ENCODE assay signal across 1 cellular context in the genomic region with DNA sequence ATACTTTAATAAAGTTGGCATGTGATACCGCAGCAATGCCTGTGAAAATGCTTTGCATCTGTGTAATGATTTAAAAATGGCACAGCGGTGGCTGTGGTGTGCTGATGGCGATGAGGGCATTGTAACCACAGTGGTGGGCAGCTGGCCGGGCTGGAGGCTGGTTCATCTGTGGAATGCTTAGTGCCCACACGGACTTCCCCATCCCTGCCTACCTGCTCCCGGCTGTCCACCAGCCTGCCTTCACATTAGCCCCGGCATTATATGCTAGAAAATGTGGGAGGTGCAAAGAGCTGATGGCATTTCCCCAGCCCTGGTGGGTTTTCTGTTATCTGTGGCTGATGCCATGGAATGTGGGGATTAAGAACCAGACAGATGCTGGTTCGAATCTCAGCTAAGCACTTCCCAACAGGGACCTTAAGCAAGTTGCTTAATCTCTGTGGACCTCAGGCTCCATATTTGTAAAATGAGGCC.
TF ChIP-seq lines count a peak whose summit lies in the region.

No MANE protein-coding gene starts in this region.

TF ChIP-seq in IMR-90, 13 proteins besides CTCF, POLR2A, EP300 and RAD21:
- TF ChIP-seq FOS (IDR thresholded peaks at IDR 0.05; ENCODE audit: low read depth, low read length) (no peak), BHLHE40 (IDR thresholded peaks at IDR 0.05; ENCODE audit: low read depth, low read length) (no peak), RCOR1 (IDR thresholded peaks at IDR 0.05; ENCODE audit: insufficient replicate concordance, low read length) (no peak), MAFK (IDR thresholded peaks at IDR 0.05; ENCODE audit: low read depth, low read length) (no peak), SMC3 (IDR thresholded peaks at IDR 0.05; ENCODE audit: low read depth, low read length) (no peak), CEBPB (IDR thresholded peaks at IDR 0.05; ENCODE audit: low read depth, low read length) (no peak), NFE2L2 (IDR thresholded peaks at IDR 0.05; ENCODE audit: low read depth, low read length) (no peak), MXI1 (IDR thresholded peaks at IDR 0.05; ENCODE audit: borderline replicate concordance, low read depth, low read length) (no peak), RFX5 (IDR thresholded peaks at IDR 0.05; ENCODE audit: low read depth, low read length) (no peak)
- TF ChIP-seq, protein P1, sequence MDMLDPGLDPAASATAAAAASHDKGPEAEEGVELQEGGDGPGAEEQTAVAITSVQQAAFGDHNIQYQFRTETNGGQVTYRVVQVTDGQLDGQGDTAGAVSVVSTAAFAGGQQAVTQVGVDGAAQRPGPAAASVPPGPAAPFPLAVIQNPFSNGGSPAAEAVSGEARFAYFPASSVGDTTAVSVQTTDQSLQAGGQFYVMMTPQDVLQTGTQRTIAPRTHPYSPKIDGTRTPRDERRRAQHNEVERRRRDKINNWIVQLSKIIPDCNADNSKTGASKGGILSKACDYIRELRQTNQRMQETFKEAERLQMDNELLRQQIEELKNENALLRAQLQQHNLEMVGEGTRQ (IDR thresholded peaks at IDR 0.05; ENCODE audit: low read depth, low read length), result no peak
- TF ChIP-seq, protein P2, sequence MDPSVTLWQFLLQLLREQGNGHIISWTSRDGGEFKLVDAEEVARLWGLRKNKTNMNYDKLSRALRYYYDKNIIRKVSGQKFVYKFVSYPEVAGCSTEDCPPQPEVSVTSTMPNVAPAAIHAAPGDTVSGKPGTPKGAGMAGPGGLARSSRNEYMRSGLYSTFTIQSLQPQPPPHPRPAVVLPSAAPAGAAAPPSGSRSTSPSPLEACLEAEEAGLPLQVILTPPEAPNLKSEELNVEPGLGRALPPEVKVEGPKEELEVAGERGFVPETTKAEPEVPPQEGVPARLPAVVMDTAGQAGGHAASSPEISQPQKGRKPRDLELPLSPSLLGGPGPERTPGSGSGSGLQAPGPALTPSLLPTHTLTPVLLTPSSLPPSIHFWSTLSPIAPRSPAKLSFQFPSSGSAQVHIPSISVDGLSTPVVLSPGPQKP (IDR thresholded peaks at IDR 0.05; ENCODE audit: borderline replicate concordance, low read depth, low read length), result no peak
